20 cellular contexts compared by ENCODE assay signal in the genomic region with DNA sequence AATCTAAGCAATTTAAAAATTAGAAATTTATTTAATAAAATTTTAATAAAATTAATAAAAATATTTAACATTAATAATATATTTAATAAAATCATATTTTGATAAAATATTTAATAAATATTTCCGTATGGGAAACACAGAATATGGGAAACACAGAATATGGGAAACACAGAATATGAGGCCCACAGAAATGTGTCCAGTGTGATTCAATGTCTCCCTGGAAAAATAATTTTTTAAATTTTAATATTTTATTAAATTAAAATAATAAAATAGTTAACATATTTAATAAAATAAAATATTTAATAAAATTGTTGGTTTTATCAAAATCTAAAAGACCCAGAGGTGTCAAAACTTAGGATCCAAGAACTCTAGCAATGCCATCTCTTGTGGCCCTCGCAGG.
DNase-seq lines count a peak whose midpoint lies in the region; ATAC-seq, FAIRE-seq and TF ChIP-seq lines count a peak whose summit lies in the region.
"Had no signal": no experiment of that assay in that cellular context is flagged by ENCODE, and none has a peak within 500 bp of the region (broad histone marks: within the 10 kb centered on the region; RNA-seq: fewer than 3 reads in every experiment).

No MANE protein-coding gene starts in this region.

- no peak for DNase-seq in WTC11 (ENCODE audit: low spot score)
- no peak for DNase-seq in kidney
- DNase-seq in prostate gland (ENCODE audit: low spot score) = no peak
- DNase-seq in DMS53 (lab: John Stamatoyannopoulos, UW) = no peak
- DNase-seq in ureter (ENCODE audit: low spot score) = no peak
- DNase-seq: 8988T; C1 segment of cervical spinal cord; Caco-2; CD8-positive, alpha-beta T cell; DMS153; DMS79; EL; GF-D8; GOT3; HFFc6 had no signal

- no peak overlapping the region for H3K27ac Mint-ChIP-seq in WTC11
- H3K27ac Mint-ChIP-seq: CD8-positive, alpha-beta T cell; HFFc6 had no signal

- no peak overlapping the region for H3K9ac ChIP-seq in kidney (ENCODE audit: low read length in 2 of 2)

- FAIRE-seq in G401.6 (lab: Jason Lieb, UNC) (peak; percentile 67), kidney (lab: Jason Lieb, UNC) (peak; percentile 89)
- FAIRE-seq: GM12891, GM18507, H54 had no signal

- H3K4me1 Mint-ChIP-seq in WTC11 = no peaks in the 10 kb centered on the region

- peaks cover 63% of the 10 kb centered on the region for H3K36me3 Mint-ChIP-seq in WTC11
- H3K36me3 Mint-ChIP-seq: CD8-positive, alpha-beta T cell had no signal

- CTCF ChIA-PET in WTC11 (lab: Charles Lee) = no interaction called here

- H3K4me1 ChIP-seq in kidney (ENCODE audit: control insufficient read depth in 1 of 2, insufficient read depth in 1 of 2, low read depth in 1 of 2, low read length in 2 of 2) = no peaks in the 10 kb centered on the region
- H3K4me1 ChIP-seq in prostate gland (replicated peaks) = no peaks in the 10 kb centered on the region
- H3K4me1 ChIP-seq: Caco-2, HAP-1 had no signal

- H3K9me3 Mint-ChIP-seq in WTC11 = peaks cover 69% of the 10 kb centered on the region
- H3K9me3 Mint-ChIP-seq: CD8-positive, alpha-beta T cell had no signal

- H3K4me3 Mint-ChIP-seq in WTC11 = no peak overlapping the region
- H3K4me3 Mint-ChIP-seq: CD8-positive, alpha-beta T cell; HFFc6 had no signal

- H3K27ac ChIP-seq in kidney (ENCODE audit: low read depth in 2 of 2, low read length in 2 of 2) = no peak overlapping the region
- H3K27ac ChIP-seq in prostate gland = no peak overlapping the region

- H3K4me3 ChIP-seq in kidney (ENCODE audit: low read length in 2 of 2) (no peak overlapping the region), prostate gland (no peak overlapping the region)
- H3K4me3 ChIP-seq: HAP-1 had no signal

- TF ChIP-seq CTCF in WTC11 (IDR thresholded peaks at IDR 0.05) = no peak
- TF ChIP-seq CTCF in kidney (IDR thresholded peaks at IDR 0.05; ENCODE audit: borderline replicate concordance, extremely low read depth, insufficient read depth) = no peak
- TF ChIP-seq CTCF in prostate gland (IDR thresholded peaks at IDR 0.05) = no peak

- TF ChIP-seq POLR2A in prostate gland (IDR thresholded peaks at IDR 0.05) = no peak

- no peaks in the 10 kb centered on the region for H3K36me3 ChIP-seq in kidney (ENCODE audit: control insufficient read depth in 1 of 2, insufficient read depth in 2 of 2, low read length in 2 of 2)
- no peaks in the 10 kb centered on the region for H3K36me3 ChIP-seq in prostate gland
- H3K36me3 ChIP-seq: HAP-1 had no signal

- POLR2A ChIA-PET in WTC11 (lab: Charles Lee) = no interaction called here

- no peaks in the 10 kb centered on the region for H3K9me3 ChIP-seq in kidney (ENCODE audit: control insufficient read depth in 1 of 2, low read length in 2 of 2)
- H3K9me3 ChIP-seq in prostate gland = no peaks in the 10 kb centered on the region
- H3K9me3 ChIP-seq: Caco-2, HAP-1 had no signal

- ATAC-seq in WTC11 = no peak
- ATAC-seq: CD8-positive, alpha-beta T cell had no signal

- no peaks in the 10 kb centered on the region for H3K27me3 ChIP-seq in prostate gland (replicated peaks; ENCODE audit: insufficient read depth)

- peaks cover 7% of the 10 kb centered on the region for H3K27me3 Mint-ChIP-seq in WTC11 (ENCODE audit: low read depth)

- intact Hi-C loops in kidney (cut with DNase I) (no loop called here), prostate gland (cut with DNase I) (no loop called here)

- 95% methylated on average over 2 of the region's 2 CpGs for WGBS in prostate gland

TF ChIP-seq in WTC11, 78 proteins besides CTCF, POLR2A, EP300 and RAD21:
- peak; percentile 95 for TF ChIP-seq HMGA2 (CRISPR knock-in tag; IDR thresholded peaks at IDR 0.05)
- no peak for TF ChIP-seq CBFB (CRISPR knock-in tag; IDR thresholded peaks at IDR 0.05; ENCODE audit: low read depth)
